ENCODE assay signal across 31 cellular contexts in genomic region chr3:77196146-77196545, GRCh38.
"Had no signal": no experiment of that assay in that cellular context is flagged by ENCODE, and none has a peak within 500 bp of the region (broad histone marks: within the 10 kb centered on the region; RNA-seq: fewer than 3 reads in every experiment).

No MANE protein-coding gene starts in this region.

- H3K4me1 Mint-ChIP-seq: activated B cell treated with CpG ODN at 0.5 μM for 24 hours; activated naive CD4-positive, alpha-beta T cell treated with anti-CD3 and anti-CD28 coated beads, Interleukin-2, amount 10 ng/mL, durations not matched to agents 7 days and 5 days; activated naive CD8-positive, alpha-beta T cell treated with anti-CD3 and anti-CD28 coated beads, Interleukin-2, amount 50 U/mL, for 24 hours had no signal

- DNase-seq: activated B cell treated with CpG ODN at 0.5 μM for 24 hours; activated CD4-positive, alpha-beta memory T cell treated with anti-CD3 and anti-CD28 coated beads for 36 hours; activated CD4-positive, alpha-beta T cell treated with anti-CD3 and anti-CD28 coated beads for 4 hours; activated CD4-positive, alpha-beta T cell treated with anti-CD3 and anti-CD28 coated beads, Interleukin-2, amount 50 U/mL, for 1 hour; activated CD4-positive, CD25-positive, alpha-beta regulatory T cell treated with anti-CD3 and anti-CD28 coated beads, Interleukin-2, amount 50 U/mL, for 72 hours; activated CD8-positive, alpha-beta memory T cell treated with anti-CD3 and anti-CD28 coated beads, Interleukin-2, amount 50 U/mL, for 4 hours; activated naive CD4-positive, alpha-beta T cell treated with anti-CD3 and anti-CD28 coated beads, Interleukin-2, amount 10 ng/mL, durations not matched to agents 7 days and 5 days; activated naive CD8-positive, alpha-beta T cell treated with anti-CD3 and anti-CD28 coated beads, Interleukin-2, amount 50 U/mL, for 24 hours; activated T-cell treated with anti-CD3 and anti-CD28 coated beads for 4 hours; activated T-cell treated with anti-CD3 and anti-CD28 coated beads, Interleukin-2, amount 50 U/mL, for 4 hours; anterior cingulate cortex; central memory CD4-positive, alpha-beta T cell; NCI-H1048; NCI-H1105 treated with DMSO at 0.1 percent for 48 hours; NCI-H1436; NCI-H1694; NCI-H1930; NCI-H2081 treated with DMSO at 0.1 percent for 48 hours; NCI-H345; NCI-H524 treated with DMSO at 0.1 percent for 48 hours; PC-3; SW 1271; T-helper 1 cell; T-helper 2 cell; T-helper 9 cell had no signal

- H3K27ac Mint-ChIP-seq: activated B cell treated with CpG ODN at 0.5 μM for 24 hours; activated CD4-positive, alpha-beta memory T cell treated with anti-CD3 and anti-CD28 coated beads for 36 hours; activated naive CD4-positive, alpha-beta T cell treated with anti-CD3 and anti-CD28 coated beads, Interleukin-2, amount 10 ng/mL, durations not matched to agents 7 days and 5 days; activated naive CD8-positive, alpha-beta T cell; activated naive CD8-positive, alpha-beta T cell treated with anti-CD3 and anti-CD28 coated beads, Interleukin-2, amount 50 U/mL, for 24 hours; activated T-helper 1 cell treated with anti-CD3 and anti-CD28 coated beads, Interleukin-12 subunit alpha, Interleukin-12 subunit beta, Interleukin-2, Interleukin-4 antibody, amounts not matched to agents 30 ng/mL and 10 ng/mL and 1 ng/mL, durations not matched to agents 14 hours and 24 hours and 36 hours; brain had no signal

- H3K9me3 Mint-ChIP-seq: activated naive CD8-positive, alpha-beta T cell treated with anti-CD3 and anti-CD28 coated beads, Interleukin-2, amount 50 U/mL, for 24 hours; brain had no signal

- H3K27me3 Mint-ChIP-seq: activated B cell treated with CpG ODN at 0.5 μM for 24 hours; activated CD4-positive, alpha-beta memory T cell treated with anti-CD3 and anti-CD28 coated beads for 36 hours; activated naive CD4-positive, alpha-beta T cell treated with anti-CD3 and anti-CD28 coated beads, Interleukin-2, amount 10 ng/mL, durations not matched to agents 7 days and 5 days; activated naive CD8-positive, alpha-beta T cell; activated naive CD8-positive, alpha-beta T cell treated with anti-CD3 and anti-CD28 coated beads, Interleukin-2, amount 50 U/mL, for 24 hours; brain had no signal

- H3K27ac ChIP-seq: RWPE1, VCaP had no signal

- H3K4me3 Mint-ChIP-seq: activated B cell treated with CpG ODN at 0.5 μM for 24 hours; activated CD4-positive, alpha-beta memory T cell treated with anti-CD3 and anti-CD28 coated beads for 36 hours; activated naive CD4-positive, alpha-beta T cell treated with anti-CD3 and anti-CD28 coated beads, Interleukin-2, amount 10 ng/mL, durations not matched to agents 7 days and 5 days; activated naive CD8-positive, alpha-beta T cell; activated naive CD8-positive, alpha-beta T cell treated with anti-CD3 and anti-CD28 coated beads, Interleukin-2, amount 50 U/mL, for 24 hours; activated T-cell treated with anti-CD3 and anti-CD28 coated beads, Interleukin-2, amount 50 U/mL, for 4 hours; activated T-helper 1 cell treated with anti-CD3 and anti-CD28 coated beads, Interleukin-12 subunit alpha, Interleukin-12 subunit beta, Interleukin-2, Interleukin-4 antibody, amounts not matched to agents 30 ng/mL and 10 ng/mL and 1 ng/mL, durations not matched to agents 14 hours and 24 hours and 36 hours; brain had no signal

- ATAC-seq: activated naive CD8-positive, alpha-beta T cell treated with anti-CD3 and anti-CD28 coated beads, Interleukin-2, amount 50 U/mL, for 24 hours; activated T-cell treated with anti-CD3 and anti-CD28 coated beads, Interleukin-2, amount 50 U/mL, for 4 hours; PC-3; Right ventricle myocardium inferior had no signal

- H3K36me3 Mint-ChIP-seq: activated CD4-positive, alpha-beta memory T cell treated with anti-CD3 and anti-CD28 coated beads for 36 hours; activated naive CD4-positive, alpha-beta T cell treated with anti-CD3 and anti-CD28 coated beads, Interleukin-2, amount 10 ng/mL, durations not matched to agents 7 days and 5 days; activated naive CD8-positive, alpha-beta T cell; brain had no signal
